In the genomic region with DNA sequence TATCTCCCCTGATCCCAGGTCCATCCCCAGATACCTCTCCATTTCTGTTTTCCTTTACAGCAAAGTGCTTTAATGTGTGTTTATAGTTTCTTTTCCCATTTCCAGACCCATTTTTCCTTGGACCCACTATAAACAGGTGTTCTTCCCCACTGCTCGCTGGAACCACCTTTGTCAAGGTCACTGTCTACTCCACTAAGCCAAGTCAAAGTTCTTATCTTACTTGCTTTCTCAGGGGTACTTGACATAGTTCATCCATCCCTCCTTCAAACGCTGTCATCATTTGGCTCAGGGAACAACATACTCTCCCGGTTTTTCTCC, we compare ENCODE assay signal across 12 cellular contexts. TPM values are rescaled to one million over a fixed set of nuclear protein-coding genes. Genes with fewer than 3 reads are reported as not detected.
DNase-seq lines count a peak whose midpoint lies in the region; ATAC-seq and TF ChIP-seq lines count a peak whose summit lies in the region.
"Had no signal": no experiment of that assay in that cellular context is flagged by ENCODE, and none has a peak within 500 bp of the region (broad histone marks: within the 10 kb centered on the region; RNA-seq: fewer than 3 reads in every experiment).

No MANE protein-coding gene starts in this region.

- peak overlapping the region; percentile 12; the same call in 1 of the 2 replicates for H3K4me3 ChIP-seq in GM12864 (ENCODE audit: low read depth, low read length)
- H3K4me3 ChIP-seq: cardiac muscle cell had no signal

- POLR2A ChIA-PET in CD4-positive, alpha-beta T cell (lab: Charles Lee) = interaction anchor here (1.0 to 2.5 kb wide), 5 partner anchors 9 to 37 kb away, joined by 3 to 28 read pairs (median 6); a partner anchor contains a TSS

- intact Hi-C loops in CD4-positive, alpha-beta T cell (cut with DNase I, micrococcal nuclease) = loop anchor here in 1 of 2 experiments (1.0 to 5.0 kb wide), 3 partner anchors 9 to 69 kb away; a partner anchor contains a TSS

- H3K4me3 Mint-ChIP-seq in CD4-positive, alpha-beta T cell = peak overlapping the region; percentile 86
- H3K4me3 Mint-ChIP-seq in activated T-helper 17 cell treated with anti-CD3 and anti-CD28 coated beads, Interleukin-2, amount 50 U/mL, for 72 hours = peak overlapping the region; percentile 79
- H3K4me3 Mint-ChIP-seq in naive B cell (peak overlapping the region; percentile 61 to 96 (median 75)), glutamatergic neuron (ENCODE audit: unreplicated experiment) (no peak overlapping the region)

- H3K9me3 ChIP-seq in CD4-positive, alpha-beta T cell (ENCODE audit: control insufficient read depth, low read length) = no peaks in the 10 kb centered on the region

- H3K4me1 Mint-ChIP-seq in CD4-positive, alpha-beta T cell (ENCODE audit: low read depth) = peaks cover 97% of the 10 kb centered on the region
- peaks cover 57% of the 10 kb centered on the region for H3K4me1 Mint-ChIP-seq in activated T-helper 17 cell treated with anti-CD3 and anti-CD28 coated beads, Interleukin-2, amount 50 U/mL, for 72 hours
- H3K4me1 Mint-ChIP-seq in naive B cell (peaks cover 64 to 92% (median 80%) of the 10 kb centered on the region in 3 donors), glutamatergic neuron (ENCODE audit: low read depth, unreplicated experiment) (no peaks in the 10 kb centered on the region)

- H3K9me3 Mint-ChIP-seq in CD4-positive, alpha-beta T cell = no peaks in the 10 kb centered on the region
- H3K9me3 Mint-ChIP-seq in activated T-helper 17 cell treated with anti-CD3 and anti-CD28 coated beads, Interleukin-2, amount 50 U/mL, for 72 hours = no peaks in the 10 kb centered on the region
- H3K9me3 Mint-ChIP-seq in naive B cell (no peaks in the 10 kb centered on the region), glutamatergic neuron (ENCODE audit: unreplicated experiment) (no peaks in the 10 kb centered on the region)

- TF ChIP-seq CTCF in CD4-positive, alpha-beta T cell (IDR thresholded peaks at IDR 0.05) = no peak
- TF ChIP-seq CTCF in GM12864 (IDR thresholded peaks at IDR 0.05; ENCODE audit: low read depth, low read length, missing control alignments) = no peak
- TF ChIP-seq CTCF in glutamatergic neuron (IDR thresholded peaks at IDR 0.05; ENCODE audit: partially characterized antibody, unreplicated experiment) = no peak

- peak overlapping the region; percentile 72 for H3K27ac ChIP-seq in CD4-positive, alpha-beta T cell (ENCODE audit: low read depth, low read length)
- H3K27ac ChIP-seq: cardiac muscle cell had no signal

- CTCF ChIA-PET in CD4-positive, alpha-beta T cell (lab: Charles Lee) = no interaction called here

- H3K27ac Mint-ChIP-seq in CD4-positive, alpha-beta T cell = peak overlapping the region; percentile 97
- H3K27ac Mint-ChIP-seq in activated T-helper 17 cell treated with anti-CD3 and anti-CD28 coated beads, Interleukin-2, amount 50 U/mL, for 72 hours = peak overlapping the region; percentile 89
- H3K27ac Mint-ChIP-seq in naive B cell (peak overlapping the region; percentile 62 to 97 (median 92)), glutamatergic neuron (ENCODE audit: unreplicated experiment) (no peak overlapping the region)

- no peaks in the 10 kb centered on the region for H3K27me3 ChIP-seq in CD4-positive, alpha-beta T cell (ENCODE audit: control insufficient read depth, insufficient read depth, low read length)

- ATAC-seq in CD4-positive, alpha-beta T cell (ENCODE audit: poor library complexity) = no peak
- ATAC-seq in activated T-helper 17 cell treated with anti-CD3 and anti-CD28 coated beads, Interleukin-2, amount 50 U/mL, for 72 hours (replicated peaks) = no peak
- ATAC-seq in naive B cell (ENCODE audit: low read depth in 2 of 2) = no peak

- no peak for DNase-seq in CD4-positive, alpha-beta T cell
- no peak for DNase-seq in GM12864 (ENCODE audit: low read depth)
- no peak for DNase-seq in naive B cell
- no peak for DNase-seq in glutamatergic neuron
- DNase-seq in AG20443 (ENCODE audit: low spot score) = no peak
- no peak for DNase-seq in NCI-H345 (lab: John Stamatoyannopoulos, UW)
- DNase-seq: C1 segment of cervical spinal cord, islet precursor cell, NCI-H1436 treated with DMSO at 0.1 percent for 48 hours, NCI-H510A had no signal

- H3K36me3 Mint-ChIP-seq in CD4-positive, alpha-beta T cell (ENCODE audit: low read depth) = peaks cover 68% of the 10 kb centered on the region
- H3K36me3 Mint-ChIP-seq in activated T-helper 17 cell treated with anti-CD3 and anti-CD28 coated beads, Interleukin-2, amount 50 U/mL, for 72 hours (ENCODE audit: low read depth) = peaks cover 100% of the 10 kb centered on the region
- H3K36me3 Mint-ChIP-seq in naive B cell (peaks cover 0 to 20% of the 10 kb centered on the region in 2 donors), glutamatergic neuron (ENCODE audit: unreplicated experiment) (no peaks in the 10 kb centered on the region)

- no peaks in the 10 kb centered on the region for H3K27me3 Mint-ChIP-seq in CD4-positive, alpha-beta T cell
- H3K27me3 Mint-ChIP-seq in activated T-helper 17 cell treated with anti-CD3 and anti-CD28 coated beads, Interleukin-2, amount 50 U/mL, for 72 hours = no peaks in the 10 kb centered on the region
- H3K27me3 Mint-ChIP-seq in naive B cell (no peaks in the 10 kb centered on the region), glutamatergic neuron (ENCODE audit: unreplicated experiment) (no peaks in the 10 kb centered on the region)

RNA-seq across cellular contexts. Expression of a gene that starts 8.3 kb away (rescaled TPM):
- total RNA-seq in CD4-positive, alpha-beta T cell = 10 to 100 TPM; 39.4 to 39.8 TPM
- total RNA-seq in activated T-helper 17 cell treated with anti-CD3 and anti-CD28 coated beads, Interleukin-2, amount 50 U/mL, for 72 hours = 100 to 1,000 TPM; 121 to 186 TPM
- 10 to 100 TPM; 18.9 to 36.6 (median 23.0) TPM for polyA plus RNA-seq in naive B cell (ENCODE audit: low read depth in 6 of 6)
- total RNA-seq in glutamatergic neuron (ENCODE audit: unreplicated experiment) = not detected
- total RNA-seq: cardiac muscle cell had no signal
- polyA plus RNA-seq: cardiac muscle cell had no signal

RNA-seq across cellular contexts. Expression of a gene that starts 59.2 kb away (rescaled TPM):
- 10 to 100 TPM; 32.7 to 36.9 TPM for total RNA-seq in CD4-positive, alpha-beta T cell
- total RNA-seq in activated T-helper 17 cell treated with anti-CD3 and anti-CD28 coated beads, Interleukin-2, amount 50 U/mL, for 72 hours = 10 to 100 TPM; 15.7 to 37.3 TPM
- polyA plus RNA-seq in naive B cell (ENCODE audit: low read depth in 6 of 6) = 10 to 100 TPM in 5 of 6 donors, 1 to 10 TPM in 1; 8.5 to 20.6 (median 13.1) TPM
- total RNA-seq in glutamatergic neuron (ENCODE audit: unreplicated experiment) = not detected
- total RNA-seq: cardiac muscle cell had no signal
- polyA plus RNA-seq: cardiac muscle cell had no signal

Comparison
In these comparisons a context has a peak if more than half of its experiments do, and no peak if none do; other contexts are left out.
1. RNA of a gene that starts 8.3 kb away (total RNA-seq): 121 to 186 TPM in activated T-helper 17 cell treated with anti-CD3 and anti-CD28 coated beads, Interleukin-2, amount 50 U/mL, for 72 hours and 39.4 to 39.8 TPM in CD4-positive, alpha-beta T cell; not detected in glutamatergic neuron (single experiment); every median in the first group is over 10 times any median in the second.
2. RNA of a gene that starts 59.2 kb away (total RNA-seq): 15.7 to 37.3 TPM in activated T-helper 17 cell treated with anti-CD3 and anti-CD28 coated beads, Interleukin-2, amount 50 U/mL, for 72 hours and 32.7 to 36.9 TPM in CD4-positive, alpha-beta T cell; not detected in glutamatergic neuron (single experiment); every median in the first group is over 10 times any median in the second.